Comparison of ENCODE assay signal across 9 cellular contexts in the genomic region with DNA sequence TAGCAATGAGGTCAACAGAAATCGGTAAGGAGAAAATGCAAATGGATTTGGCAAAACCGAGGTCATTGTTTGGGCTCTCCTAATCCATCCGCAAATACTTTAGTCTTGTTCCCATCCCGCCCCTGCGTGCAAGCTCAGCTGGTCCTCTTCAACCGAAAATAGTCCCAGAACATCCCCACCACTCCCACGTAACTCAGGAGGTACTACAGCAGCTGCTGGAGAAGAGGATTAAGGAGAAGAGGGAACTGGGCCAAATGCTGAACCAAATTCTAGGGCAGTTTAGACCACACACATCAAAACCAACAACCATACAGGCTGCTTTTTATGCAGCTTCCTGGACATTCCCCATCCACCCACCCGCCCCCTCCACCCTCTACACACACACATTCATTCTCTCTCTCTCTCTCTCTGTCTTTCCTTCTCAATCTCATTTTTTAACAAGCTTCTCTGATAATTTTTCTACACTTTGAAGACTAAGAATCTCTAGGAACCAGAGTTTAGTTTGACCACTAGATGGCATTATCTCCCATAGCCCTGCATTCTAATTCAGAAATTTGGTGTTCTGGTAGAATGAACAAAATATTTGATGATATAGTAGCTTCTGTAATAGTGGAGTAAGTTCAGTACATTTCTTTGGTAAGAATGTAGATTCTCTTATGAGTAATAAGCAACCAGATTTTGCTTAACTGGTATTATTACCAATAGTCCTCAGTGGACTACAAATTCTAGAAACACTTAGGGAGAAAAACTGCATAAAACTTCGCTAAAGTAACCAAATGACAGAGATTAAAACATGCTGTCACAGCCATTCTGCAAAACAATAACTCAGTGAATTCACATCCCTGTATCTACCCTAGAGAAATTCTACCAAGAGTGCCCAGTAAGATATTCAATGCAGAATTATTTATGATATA. TPM values are rescaled to one million over a fixed set of nuclear protein-coding genes. Genes with fewer than 3 reads are reported as not detected.
DNase-seq lines count a peak whose midpoint lies in the region; ATAC-seq and TF ChIP-seq lines count a peak whose summit lies in the region.
"Had no signal": no experiment of that assay in that cellular context is flagged by ENCODE, and none has a peak within 500 bp of the region (broad histone marks: within the 10 kb centered on the region; RNA-seq: fewer than 3 reads in every experiment).

No MANE protein-coding gene starts in this region.

- H3K9me3 Mint-ChIP-seq in immature natural killer cell: no peaks in the 10 kb centered on the region
- H3K9me3 Mint-ChIP-seq: dendritic cell treated with granulocyte-macrophage colony-stimulating factor and Interleukin-4, amounts not matched to agents 40 ng/mL and 50 ng/mL, for 4 days had no signal

- no peaks in the 10 kb centered on the region for H3K36me3 ChIP-seq in testis (ENCODE audit: low read depth, missing control alignments)

- peaks cover 0 to 12% (median 10%) of the 10 kb centered on the region in 3 donors for H3K27me3 Mint-ChIP-seq in immature natural killer cell (ENCODE audit: low read depth in 3 of 3)
- H3K27me3 Mint-ChIP-seq: dendritic cell treated with granulocyte-macrophage colony-stimulating factor and Interleukin-4, amounts not matched to agents 40 ng/mL and 50 ng/mL, for 4 days had no signal

- H3K4me1 Mint-ChIP-seq in immature natural killer cell: no peaks in the 10 kb centered on the region

- no peaks in the 10 kb centered on the region for H3K36me3 Mint-ChIP-seq in immature natural killer cell

- 23 to 49% methylated on average over 9 of the region's 9 CpGs for WGBS in testis, 2 donors

- H3K27ac Mint-ChIP-seq in immature natural killer cell: no peak overlapping the region
- H3K27ac Mint-ChIP-seq: dendritic cell treated with granulocyte-macrophage colony-stimulating factor and Interleukin-4, amounts not matched to agents 40 ng/mL and 50 ng/mL, for 4 days had no signal

- no peak overlapping the region for H3K27ac ChIP-seq in testis

- H3K4me1 ChIP-seq in testis: no peaks in the 10 kb centered on the region

- peak; percentile 41 for DNase-seq in A172 (ENCODE audit: low spot score)
- DNase-seq in GM04504 (ENCODE audit: low read depth): peak; percentile 55
- peak; percentile 63 for DNase-seq in NCI-H1694 treated with DMSO at 0.1 percent for 48 hours (lab: John Stamatoyannopoulos, UW)
- peak; percentile 78 for DNase-seq in astrocyte of the hippocampus (ENCODE audit: low read depth, low spot score)
- peak in 2 of 3 donors; percentile 21 to 34 for DNase-seq in immature natural killer cell
- DNase-seq in testis: peak; percentile 32
- DNase-seq in stimulated activated CD4-positive, alpha-beta T cell treated with anti-CD3 and anti-CD28 coated beads, Interleukin-4, amount 100 ng/mL, for 1 hour: no peak

- no peak for ATAC-seq in HG03342 (IDR thresholded peaks at IDR 0.05; ENCODE audit: unreplicated experiment)

- TF ChIP-seq CTCF in testis (IDR thresholded peaks at IDR 0.05): peak in 2 of 3 experiments; percentile 47 to 66

- no peak overlapping the region for H3K4me3 Mint-ChIP-seq in immature natural killer cell
- H3K4me3 Mint-ChIP-seq: dendritic cell treated with granulocyte-macrophage colony-stimulating factor and Interleukin-4, amounts not matched to agents 40 ng/mL and 50 ng/mL, for 4 days had no signal

- H3K4me3 ChIP-seq in testis: no peak overlapping the region

- no peaks in the 10 kb centered on the region for H3K27me3 ChIP-seq in testis

- intact Hi-C loops in testis (cut with DNase I; ENCODE audit: low total_unique reads): loop anchor here (10.0 kb wide), 1 partner anchor 412 kb away; the partner anchor contains the start of gene PRIM2

- no peaks in the 10 kb centered on the region for H3K9me3 ChIP-seq in testis

- no peak for TF ChIP-seq POLR2A in testis (IDR thresholded peaks at IDR 0.05)

RNA-seq across cellular contexts. Expression of gene BEND6, which starts 52.1 kb away (rescaled TPM):
- total RNA-seq in A172 (2014; rRNA removed; shearing (Covaris generic)): 11.7 and 14.1 TPM in 2 replicates
- polyA plus RNA-seq in immature natural killer cell (under 1 TPM in 2 of 3 donors, not detected in 1; 0.29 to 0.73 TPM), testis (ENCODE audit: insufficient read depth, low read depth, low replicate concordance) (0.87 TPM)
- total RNA-seq in testis: 1 to 10 TPM; 1.0 to 1.4 TPM
